ENCODE assay signal across 13 cellular contexts in the genomic region with DNA sequence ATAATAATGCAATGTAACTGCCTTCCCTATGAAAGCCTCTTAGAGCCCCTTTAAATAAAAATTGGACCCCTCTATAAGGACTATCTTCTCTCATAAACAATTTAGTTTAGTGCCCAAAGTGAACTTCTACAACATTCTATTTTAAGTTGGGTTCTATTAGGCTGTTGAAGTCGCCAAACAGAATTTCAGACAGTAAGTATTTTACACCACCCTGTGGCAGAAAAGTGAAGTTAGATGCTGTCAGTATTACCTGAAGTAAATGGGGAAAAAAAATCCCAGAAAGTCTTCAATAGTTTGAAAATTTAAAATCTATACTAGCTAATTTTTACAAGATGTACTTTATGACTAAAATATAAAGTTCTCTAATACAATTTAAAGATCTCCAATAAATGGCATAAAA. TPM values are rescaled to one million over a fixed set of nuclear protein-coding genes. Genes with fewer than 3 reads are reported as not detected.
DNase-seq lines count a peak whose midpoint lies in the region; ATAC-seq, FAIRE-seq and TF ChIP-seq lines count a peak whose summit lies in the region.
"Had no signal": no experiment of that assay in that cellular context is flagged by ENCODE, and none has a peak within 500 bp of the region (broad histone marks: within the 10 kb centered on the region; RNA-seq: fewer than 3 reads in every experiment).

No MANE protein-coding gene starts in this region.

- H3K4me1 ChIP-seq in cardiac muscle cell (ENCODE audit: low read depth) (no peaks in the 10 kb centered on the region), right cardiac atrium (ENCODE audit: control insufficient read depth, insufficient read depth, low read length) (no peaks in the 10 kb centered on the region), foreskin keratinocyte (no peaks in the 10 kb centered on the region), uterus (no peaks in the 10 kb centered on the region), vagina (no peaks in the 10 kb centered on the region), left lung (no peaks in the 10 kb centered on the region)
- H3K4me1 ChIP-seq: SJSA1 had no signal

- H3K4me3 ChIP-seq in cardiac muscle cell (no peak overlapping the region), right cardiac atrium (ENCODE audit: low read length) (no peak overlapping the region), uterus (no peak overlapping the region), vagina (no peak overlapping the region), left lung (no peak overlapping the region)
- H3K4me3 ChIP-seq: SJSA1 had no signal

- TF ChIP-seq CTCF in cardiac muscle cell (IDR thresholded peaks at IDR 0.05; ENCODE audit: low read depth, low read length) (peak; percentile 45), foreskin keratinocyte (conservative IDR thresholded peaks at IDR 0.05) (peak; percentile 56), uterus (IDR thresholded peaks at IDR 0.05) (peak in 3 of 4 experiments; percentile 16 to 38 (median 37)), vagina (IDR thresholded peaks at IDR 0.05) (no peak), left lung (IDR thresholded peaks at IDR 0.05) (peak in 1 of 2 donors; percentile 14)

- H3K27ac ChIP-seq in cardiac muscle cell = no peak overlapping the region
- no peak overlapping the region for H3K27ac ChIP-seq in right cardiac atrium (ENCODE audit: low read length)
- no peak overlapping the region for H3K27ac ChIP-seq in foreskin keratinocyte
- no peak overlapping the region for H3K27ac ChIP-seq in uterus
- H3K27ac ChIP-seq in vagina = no peak overlapping the region
- H3K27ac ChIP-seq in left lung = no peak overlapping the region
- H3K27ac ChIP-seq: SJSA1 had no signal

- H3K36me3 ChIP-seq in cardiac muscle cell (peaks cover 18% of the 10 kb centered on the region), uterus (no peaks in the 10 kb centered on the region), vagina (no peaks in the 10 kb centered on the region), left lung (peaks cover 0 to 47% of the 10 kb centered on the region in 2 donors)
- H3K36me3 ChIP-seq: SJSA1 had no signal

- no peak for ATAC-seq in right cardiac atrium
- peak; percentile 64 for ATAC-seq in foreskin keratinocyte
- no peak for ATAC-seq in left lung
- no peak for ATAC-seq in HG03025 (IDR thresholded peaks at IDR 0.05; ENCODE audit: low FRiP score, unreplicated experiment)
- ATAC-seq: CD8-positive, alpha-beta T cell had no signal

- peak in 1 of 2 donors; percentile 28 for DNase-seq in cardiac muscle cell (ENCODE audit: low read depth in 1 of 2, low spot score in 1 of 2)
- no peak for DNase-seq in right cardiac atrium
- no peak for DNase-seq in RCC 7860 (ENCODE audit: low spot score)
- DNase-seq in foreskin keratinocyte = peak in 1 of 2 donors; percentile 8
- DNase-seq in uterus = no peak
- DNase-seq in vagina (ENCODE audit: extremely low spot score in 2 of 2) = no peak
- no peak for DNase-seq in left lung
- DNase-seq: activated effector memory CD4-positive, alpha-beta T cell treated with anti-CD3 and anti-CD28 coated beads, Interleukin-2, amount 50 U/mL, for 16 hours; CD8-positive, alpha-beta T cell; immature natural killer cell had no signal

- intact Hi-C loops in right cardiac atrium (cut with DNase I) = no loop called here
- intact Hi-C loops in uterus (cut with DNase I; ENCODE audit: low total_unique reads) = no loop called here
- intact Hi-C loops in vagina (cut with DNase I) = no loop called here
- intact Hi-C loops in left lung (cut with DNase I) = no loop called here

- no peak for TF ChIP-seq POLR2A in uterus (IDR thresholded peaks at IDR 0.05)
- no peak for TF ChIP-seq POLR2A in vagina (IDR thresholded peaks at IDR 0.05)

- peak; percentile 64 for FAIRE-seq in RCC 7860 (lab: Jason Lieb, UNC)
- FAIRE-seq: HTR-8/SVneo had no signal

- no peaks in the 10 kb centered on the region for H3K27me3 ChIP-seq in cardiac muscle cell
- H3K27me3 ChIP-seq in right cardiac atrium (ENCODE audit: control insufficient read depth, insufficient read depth) = no peaks in the 10 kb centered on the region
- no peaks in the 10 kb centered on the region for H3K27me3 ChIP-seq in foreskin keratinocyte
- H3K27me3 ChIP-seq in uterus = no peaks in the 10 kb centered on the region
- H3K27me3 ChIP-seq in vagina = no peaks in the 10 kb centered on the region
- H3K27me3 ChIP-seq in left lung = no peaks in the 10 kb centered on the region
- H3K27me3 ChIP-seq: SJSA1 had no signal

- WGBS in right cardiac atrium = 45% methylated on average over 1 of the region's 1 CpG

- H3K9me3 ChIP-seq in cardiac muscle cell (ENCODE audit: low read depth) (no peaks in the 10 kb centered on the region), right cardiac atrium (ENCODE audit: control insufficient read depth, low read length) (no peaks in the 10 kb centered on the region), uterus (no peaks in the 10 kb centered on the region), vagina (no peaks in the 10 kb centered on the region), left lung (no peaks in the 10 kb centered on the region)
- H3K9me3 ChIP-seq: SJSA1 had no signal

RNA-seq across cellular contexts. Expression of a gene that starts 29.5 kb away (rescaled TPM):
- total RNA-seq in cardiac muscle cell (21.5 and 24.9 TPM in 2 replicates), right cardiac atrium (10 to 100 TPM; 12.2 to 14.3 (median 13.5) TPM), foreskin keratinocyte (13.5 and 14.6 TPM in 2 replicates), uterus (10 to 100 TPM in 3 of 4 donors, 1 to 10 TPM in 1; 1.3 to 34.0 (median 12.3) TPM), vagina (10.6 TPM), left lung (10 to 100 TPM; 12.4 to 12.9 TPM)
- polyA plus RNA-seq in cardiac muscle cell (19.9 and 20.6 TPM in 2 replicates), right cardiac atrium (5.9 TPM), foreskin keratinocyte (6.1 and 7.8 TPM in 2 replicates)

Comparison
In these comparisons a context has a peak if more than half of its experiments do, and no peak if none do; other contexts are left out.
1. CTCF ChIP-seq: peak in cardiac muscle cell (single experiment), foreskin keratinocyte (single experiment) and uterus (3 of 4); none in vagina (0 of 3).